ENCODE assay signal across 1 cellular context in the genomic region with DNA sequence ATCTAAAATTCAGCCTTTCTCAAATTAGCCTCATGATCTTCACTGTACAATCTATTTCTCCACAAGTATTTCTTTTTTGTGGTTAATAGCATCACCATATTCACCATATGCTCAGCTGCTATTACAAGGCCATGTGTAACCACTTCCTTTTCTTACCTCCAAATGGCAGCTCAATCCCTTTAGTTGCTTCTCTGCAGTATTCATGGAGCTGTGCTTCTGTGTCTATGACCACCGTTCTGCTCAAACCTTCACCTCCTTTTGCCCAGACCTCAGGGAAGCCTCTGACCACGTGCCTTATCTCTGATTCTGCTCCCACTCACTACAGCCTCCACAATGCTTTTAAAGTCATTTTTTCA.
TF ChIP-seq lines count a peak whose summit lies in the region.

No MANE protein-coding gene starts in this region.

TF ChIP-seq in H1, 55 proteins besides CTCF, POLR2A, EP300 and RAD21 (continued from another document):
- TF ChIP-seq NANOG (IDR thresholded peaks at IDR 0.05; ENCODE audit: insufficient read depth, low read depth, low read length, poor library complexity, severe bottlenecking) (no peak), KDM4A (IDR thresholded peaks at IDR 0.05; ENCODE audit: low read depth, low read length, severe bottlenecking) (no peak), YY1 (IDR thresholded peaks at IDR 0.05; ENCODE audit: low read depth, low read length) (no peak), HDAC2 (IDR thresholded peaks at IDR 0.05; ENCODE audit: borderline replicate concordance in 1 of 2, low read depth in 2 of 2, low read length in 2 of 2) (no peak), FOSL1 (IDR thresholded peaks at IDR 0.05; ENCODE audit: insufficient read depth, low read depth, low read length) (no peak), EGR1 (IDR thresholded peaks at IDR 0.05; ENCODE audit: borderline replicate concordance, low read depth, low read length) (no peak)
